ENCODE assay signal across 12 cellular contexts in the genomic region with DNA sequence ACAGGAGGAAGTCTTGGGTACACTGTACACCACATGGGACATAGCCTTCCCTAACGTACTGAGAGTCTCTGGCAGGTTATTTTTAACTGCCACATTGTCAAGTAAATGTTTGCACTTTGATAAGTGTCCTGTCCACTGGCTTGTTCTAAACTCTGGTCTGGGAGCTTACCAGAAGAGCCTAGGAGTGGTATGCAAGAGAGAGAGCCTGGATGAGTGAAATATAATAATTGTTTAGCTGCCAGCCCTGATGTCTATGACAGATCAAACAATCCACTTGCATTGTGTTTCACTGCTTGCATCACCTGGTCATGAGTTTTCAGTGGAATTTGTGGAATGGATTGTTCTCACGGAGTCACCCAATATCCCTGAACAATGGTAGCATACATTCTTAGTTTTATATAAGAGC.
A peak's percentile ranks its signal among the peaks of the same experiment; 100 is the strongest.
DNase-seq lines count a peak whose midpoint lies in the region; ATAC-seq and TF ChIP-seq lines count a peak whose summit lies in the region.
"Had no signal": no experiment of that assay in that cellular context is flagged by ENCODE, and none has a peak within 500 bp of the region (broad histone marks: within the 10 kb centered on the region; RNA-seq: fewer than 3 reads in every experiment).

No MANE protein-coding gene starts in this region.

- no peak for ATAC-seq in stimulated activated naive B cell treated with anti-CD40 and anti-IgM and Interleukin-4, amounts not matched to agents 10 μg/mL and 1 μg/mL and 100 μg/mL, for 72 hours (replicated peaks)

- peaks cover 0 to 7% of the 10 kb centered on the region in 2 donors for H3K9me3 ChIP-seq in right atrium auricular region
- peaks cover 0 to 3% (median 1%) of the 10 kb centered on the region in 4 donors for H3K9me3 ChIP-seq in stomach

- in situ Hi-C loops in G401 (cut with HindIII; ENCODE audit: low sequenced_read_pairs) = no loop called here

- H3K4me1 Mint-ChIP-seq in stimulated activated naive B cell treated with anti-CD40 and anti-IgM and Interleukin-4, amounts not matched to agents 10 μg/mL and 1 μg/mL and 100 μg/mL, for 72 hours = peaks cover 0 to 2% of the 10 kb centered on the region in 2 donors
- H3K4me1 Mint-ChIP-seq: central memory CD8-positive, alpha-beta T cell had no signal

- TF ChIP-seq POLR2A in stomach (IDR thresholded peaks at IDR 0.05) = peak in 1 of 4 donors; percentile 10

- H3K4me1 ChIP-seq in right atrium auricular region (peaks cover 0 to 19% of the 10 kb centered on the region in 2 donors), stomach (peaks cover 0 to 20% (median 18%) of the 10 kb centered on the region in 4 donors)

- peak; percentile 85 for DNase-seq in SW480 (ENCODE audit: low spot score)
- no peak for DNase-seq in right atrium auricular region (ENCODE audit: low spot score)
- peak; percentile 45 for DNase-seq in stomach
- no peak for DNase-seq in stimulated activated naive B cell treated with anti-CD40 and anti-IgM and Interleukin-4, amounts not matched to agents 10 μg/mL and 1 μg/mL and 100 μg/mL, for 72 hours
- no peak for DNase-seq in activated gamma-delta T cell treated with Interleukin-2 at 50 U/mL for 16 hours
- no peak for DNase-seq in G401 (ENCODE audit: low spot score)
- no peak for DNase-seq in SKM-1 treated with dmso at 0.1 percent for 144 hours (lab: John Stamatoyannopoulos, UW; ENCODE audit: unreplicated experiment)
- DNase-seq: GDM1, H9, NCI-H1105 treated with DMSO at 0.1 percent for 48 hours had no signal

- intact Hi-C loops in stomach (cut with DNase I; ENCODE audit: low total_unique reads) = no loop called here

- no peaks in the 10 kb centered on the region for H3K36me3 ChIP-seq in right atrium auricular region
- no peaks in the 10 kb centered on the region for H3K36me3 ChIP-seq in stomach

- peaks cover 2 to 4% of the 10 kb centered on the region in 2 donors for H3K9me3 Mint-ChIP-seq in stimulated activated naive B cell treated with anti-CD40 and anti-IgM and Interleukin-4, amounts not matched to agents 10 μg/mL and 1 μg/mL and 100 μg/mL, for 72 hours
- H3K9me3 Mint-ChIP-seq: central memory CD8-positive, alpha-beta T cell had no signal

- H3K36me3 Mint-ChIP-seq in stimulated activated naive B cell treated with anti-CD40 and anti-IgM and Interleukin-4, amounts not matched to agents 10 μg/mL and 1 μg/mL and 100 μg/mL, for 72 hours = no peaks in the 10 kb centered on the region

- TF ChIP-seq EP300 in Ishikawa (IDR thresholded peaks at IDR 0.05; ENCODE audit: borderline replicate concordance) = peak; percentile 98
- no peak for TF ChIP-seq EP300 in stomach (IDR thresholded peaks at IDR 0.05)

- no peak overlapping the region for H3K27ac Mint-ChIP-seq in stimulated activated naive B cell treated with anti-CD40 and anti-IgM and Interleukin-4, amounts not matched to agents 10 μg/mL and 1 μg/mL and 100 μg/mL, for 72 hours
- H3K27ac Mint-ChIP-seq: H9 had no signal

- H3K4me3 Mint-ChIP-seq in stimulated activated naive B cell treated with anti-CD40 and anti-IgM and Interleukin-4, amounts not matched to agents 10 μg/mL and 1 μg/mL and 100 μg/mL, for 72 hours = no peak overlapping the region
- H3K4me3 Mint-ChIP-seq: central memory CD8-positive, alpha-beta T cell; H9 had no signal

- TF ChIP-seq CTCF in right atrium auricular region (IDR thresholded peaks at IDR 0.05) = no peak
- TF ChIP-seq CTCF in stomach (IDR thresholded peaks at IDR 0.05) = no peak

- peaks cover 0 to 9% of the 10 kb centered on the region in 2 donors for H3K27me3 Mint-ChIP-seq in stimulated activated naive B cell treated with anti-CD40 and anti-IgM and Interleukin-4, amounts not matched to agents 10 μg/mL and 1 μg/mL and 100 μg/mL, for 72 hours

- H3K27me3 ChIP-seq in right atrium auricular region (no peaks in the 10 kb centered on the region), stomach (no peaks in the 10 kb centered on the region)

- TF ChIP-seq RAD21 in Ishikawa (IDR thresholded peaks at IDR 0.05; ENCODE audit: low read depth) = peak; percentile 10

- H3K27ac ChIP-seq in right atrium auricular region (peak overlapping the region; percentile 26 to 70), stomach (peak overlapping the region; percentile 54 to 74 (median 71))

- H3K4me3 ChIP-seq in right atrium auricular region (no peak overlapping the region), stomach (no peak overlapping the region)

- 15 to 35% (median 25%) methylated on average over 2 of the region's 2 CpGs for WGBS in stomach, 5 donors

TF ChIP-seq in Ishikawa, 13 proteins besides CTCF, POLR2A, EP300 and RAD21:
- TF ChIP-seq CEBPB (IDR thresholded peaks at IDR 0.05) (peak; percentile 96), FOXM1 (IDR thresholded peaks at IDR 0.05; ENCODE audit: borderline replicate concordance, low read depth) (peak; percentile 96), TCF12 (IDR thresholded peaks at IDR 0.05; ENCODE audit: low read depth) (peak; percentile 96), CREB1 (IDR thresholded peaks at IDR 0.05; ENCODE audit: low read depth) (no peak; the same call in 1 of the 2 replicates), TAF1 (IDR thresholded peaks at IDR 0.05; ENCODE audit: low read depth) (no peak), YY1 (IDR thresholded peaks at IDR 0.05; ENCODE audit: low read depth) (peak; percentile 43; the same call in 1 of the 2 replicates), TEAD4 (IDR thresholded peaks at IDR 0.05) (peak; percentile 98), ZBTB7A (IDR thresholded peaks at IDR 0.05; ENCODE audit: low read depth) (no peak), NFIC (IDR thresholded peaks at IDR 0.05) (peak; percentile 88), EGR1 (IDR thresholded peaks at IDR 0.05) (no peak)
- TF ChIP-seq, protein P1, sequence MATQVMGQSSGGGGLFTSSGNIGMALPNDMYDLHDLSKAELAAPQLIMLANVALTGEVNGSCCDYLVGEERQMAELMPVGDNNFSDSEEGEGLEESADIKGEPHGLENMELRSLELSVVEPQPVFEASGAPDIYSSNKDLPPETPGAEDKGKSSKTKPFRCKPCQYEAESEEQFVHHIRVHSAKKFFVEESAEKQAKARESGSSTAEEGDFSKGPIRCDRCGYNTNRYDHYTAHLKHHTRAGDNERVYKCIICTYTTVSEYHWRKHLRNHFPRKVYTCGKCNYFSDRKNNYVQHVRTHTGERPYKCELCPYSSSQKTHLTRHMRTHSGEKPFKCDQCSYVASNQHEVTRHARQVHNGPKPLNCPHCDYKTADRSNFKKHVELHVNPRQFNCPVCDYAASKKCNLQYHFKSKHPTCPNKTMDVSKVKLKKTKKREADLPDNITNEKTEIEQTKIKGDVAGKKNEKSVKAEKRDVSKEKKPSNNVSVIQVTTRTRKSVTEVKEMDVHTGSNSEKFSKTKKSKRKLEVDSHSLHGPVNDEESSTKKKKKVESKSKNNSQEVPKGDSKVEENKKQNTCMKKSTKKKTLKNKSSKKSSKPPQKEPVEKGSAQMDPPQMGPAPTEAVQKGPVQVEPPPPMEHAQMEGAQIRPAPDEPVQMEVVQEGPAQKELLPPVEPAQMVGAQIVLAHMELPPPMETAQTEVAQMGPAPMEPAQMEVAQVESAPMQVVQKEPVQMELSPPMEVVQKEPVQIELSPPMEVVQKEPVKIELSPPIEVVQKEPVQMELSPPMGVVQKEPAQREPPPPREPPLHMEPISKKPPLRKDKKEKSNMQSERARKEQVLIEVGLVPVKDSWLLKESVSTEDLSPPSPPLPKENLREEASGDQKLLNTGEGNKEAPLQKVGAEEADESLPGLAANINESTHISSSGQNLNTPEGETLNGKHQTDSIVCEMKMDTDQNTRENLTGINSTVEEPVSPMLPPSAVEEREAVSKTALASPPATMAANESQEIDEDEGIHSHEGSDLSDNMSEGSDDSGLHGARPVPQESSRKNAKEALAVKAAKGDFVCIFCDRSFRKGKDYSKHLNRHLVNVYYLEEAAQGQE (IDR thresholded peaks at IDR 0.05; ENCODE audit: low read depth) = no peak
- TF ChIP-seq, protein P2, sequence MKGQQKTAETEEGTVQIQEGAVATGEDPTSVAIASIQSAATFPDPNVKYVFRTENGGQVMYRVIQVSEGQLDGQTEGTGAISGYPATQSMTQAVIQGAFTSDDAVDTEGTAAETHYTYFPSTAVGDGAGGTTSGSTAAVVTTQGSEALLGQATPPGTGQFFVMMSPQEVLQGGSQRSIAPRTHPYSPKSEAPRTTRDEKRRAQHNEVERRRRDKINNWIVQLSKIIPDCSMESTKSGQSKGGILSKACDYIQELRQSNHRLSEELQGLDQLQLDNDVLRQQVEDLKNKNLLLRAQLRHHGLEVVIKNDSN (IDR thresholded peaks at IDR 0.05) = peak; percentile 62
- TF ChIP-seq, protein P3, sequence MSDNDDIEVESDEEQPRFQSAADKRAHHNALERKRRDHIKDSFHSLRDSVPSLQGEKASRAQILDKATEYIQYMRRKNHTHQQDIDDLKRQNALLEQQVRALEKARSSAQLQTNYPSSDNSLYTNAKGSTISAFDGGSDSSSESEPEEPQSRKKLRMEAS (IDR thresholded peaks at IDR 0.05) = peak; percentile 16; the same call in 1 of the 2 replicates

Comparison
In these comparisons a context has a peak if more than half of its experiments do, and no peak if none do; other contexts are left out.
1. DNase-seq: peak in SW480 (single experiment) and stomach (single experiment); none in right atrium auricular region (single experiment), stimulated activated naive B cell treated with anti-CD40 and anti-IgM and Interleukin-4, amounts not matched to agents 10 μg/mL and 1 μg/mL and 100 μg/mL, for 72 hours (single experiment), activated gamma-delta T cell treated with Interleukin-2 at 50 U/mL for 16 hours (single experiment), G401 (single experiment) and SKM-1 treated with dmso at 0.1 percent for 144 hours (single experiment).